ENCODE assay signal across 1 cellular context in the genomic region with DNA sequence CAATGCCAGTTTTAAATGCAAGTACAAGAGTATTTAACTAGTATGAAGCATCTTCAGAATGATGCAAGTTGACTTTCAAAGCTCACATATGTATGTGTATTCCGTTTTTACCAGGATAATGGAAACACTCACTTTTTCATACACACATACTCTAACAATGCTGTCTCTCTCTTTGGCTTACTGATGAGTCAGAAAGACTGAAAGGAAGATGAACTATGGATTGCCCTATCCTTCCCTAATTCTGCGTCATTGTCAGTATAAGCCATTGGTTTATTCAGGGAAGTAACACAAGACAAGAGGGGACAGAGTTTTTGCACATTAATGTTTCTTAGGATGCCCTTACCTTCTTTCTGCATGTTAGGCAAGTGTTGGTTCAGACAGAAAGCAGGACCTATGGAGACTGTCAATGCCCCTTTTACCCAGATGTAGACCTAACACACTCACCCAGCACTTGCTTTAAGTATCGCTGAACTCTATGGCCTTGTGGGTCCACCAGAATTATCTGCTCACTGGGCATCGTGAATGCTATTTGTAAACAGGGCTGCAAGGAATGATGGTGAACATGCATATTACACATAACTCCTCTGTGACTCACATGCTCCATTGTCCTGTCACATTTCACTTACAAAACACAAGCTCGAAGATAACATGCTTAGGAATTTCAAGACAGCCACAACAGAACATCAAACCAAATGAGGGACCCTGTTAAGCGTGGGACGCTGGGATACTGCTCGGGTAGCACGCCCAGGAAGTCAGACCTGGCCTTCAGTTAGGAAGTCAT.
TF ChIP-seq lines count a peak whose summit lies in the region.

No MANE protein-coding gene starts in this region.

TF ChIP-seq in IMR-90, 13 proteins besides CTCF, POLR2A, EP300 and RAD21:
- TF ChIP-seq NFE2L2 (IDR thresholded peaks at IDR 0.05; ENCODE audit: low read depth, low read length) (no peak), SMC3 (IDR thresholded peaks at IDR 0.05; ENCODE audit: low read depth, low read length) (no peak), MAFK (IDR thresholded peaks at IDR 0.05; ENCODE audit: low read depth, low read length) (no peak), ELK1 (IDR thresholded peaks at IDR 0.05; ENCODE audit: borderline replicate concordance, low read depth, low read length) (no peak), CHD1 (IDR thresholded peaks at IDR 0.05; ENCODE audit: low read depth, low read length) (no peak), CEBPB (IDR thresholded peaks at IDR 0.05; ENCODE audit: low read depth, low read length) (peak; percentile 15; the same call in 1 of the 2 replicates), USF2 (IDR thresholded peaks at IDR 0.05; ENCODE audit: low read depth, low read length) (no peak), FOS (IDR thresholded peaks at IDR 0.05; ENCODE audit: low read depth, low read length) (peak; percentile 15; the same call in 1 of the 2 replicates)
TF ChIP-seq in IMR-90: peak in this region for 2.
